ENCODE assay signal across 8 cellular contexts in genomic region chr18:48922203-48922800, GRCh38. TPM values are rescaled to one million over a fixed set of nuclear protein-coding genes. Genes with fewer than 3 reads are reported as not detected.
DNase-seq lines count a peak whose midpoint lies in the region; ATAC-seq and TF ChIP-seq lines count a peak whose summit lies in the region.

No MANE protein-coding gene starts in this region.

- no peak overlapping the region for H2BK12ac ChIP-seq in neuronal stem cell (ENCODE audit: low read length)

- H3K4me1 ChIP-seq in BLaER1 = peaks cover 64% of the 10 kb centered on the region
- H3K4me1 ChIP-seq in SJCRH30 = peaks cover 11% of the 10 kb centered on the region
- peaks cover 26 to 76% (median 37%) of the 10 kb centered on the region in 3 donors for H3K4me1 ChIP-seq in esophagus squamous epithelium
- peaks cover 14 to 18% of the 10 kb centered on the region in 2 donors for H3K4me1 ChIP-seq in neuronal stem cell (ENCODE audit: control insufficient read depth in 2 of 2, insufficient read depth in 1 of 2, low read depth in 1 of 2, low read length in 2 of 2)

- DNase-seq in SJCRH30 (no peak), esophagus squamous epithelium (lab: John Stamatoyannopoulos, UW) (no peak), neuronal stem cell (ENCODE audit: low spot score) (no peak), NCI-H446 treated with DMSO at 0.1 percent for 48 hours (lab: John Stamatoyannopoulos, UW) (no peak), globus pallidus (ENCODE audit: low spot score) (no peak), AG08396 (ENCODE audit: low spot score) (no peak)

- H3K4ac ChIP-seq in neuronal stem cell (ENCODE audit: low read length) = peak overlapping the region; percentile 5

- no peak overlapping the region for H4K8ac ChIP-seq in neuronal stem cell (ENCODE audit: low read depth, low read length)

- H3K27ac ChIP-seq in BLaER1 = peak overlapping the region; percentile 56
- H3K27ac ChIP-seq in SJCRH30 = peak overlapping the region; percentile 61
- peak overlapping the region in 3 of 4 donors; percentile 57 to 81 (median 75) for H3K27ac ChIP-seq in esophagus squamous epithelium
- no peak overlapping the region for H3K27ac ChIP-seq in neuronal stem cell (replicated peaks; ENCODE audit: low read length)

- ATAC-seq in HG03354 (IDR thresholded peaks at IDR 0.05; ENCODE audit: poor library complexity, severe bottlenecking, unreplicated experiment) = no peak

- H3K14ac ChIP-seq in neuronal stem cell (ENCODE audit: low read length) = peak overlapping the region; percentile 73

- H2AFZ ChIP-seq in neuronal stem cell (ENCODE audit: low read length) = no peak overlapping the region

- H2AK5ac ChIP-seq in neuronal stem cell (ENCODE audit: low read depth, low read length) = peak overlapping the region; percentile 11

- intact Hi-C loops in esophagus squamous epithelium (cut with DNase I) = no loop called here

- H3K4me2 ChIP-seq in BLaER1 (peak overlapping the region; percentile 87), neuronal stem cell (ENCODE audit: insufficient read depth, low read length, poor library complexity, severe bottlenecking) (no peak overlapping the region)

- TF ChIP-seq POLR2A in esophagus squamous epithelium (IDR thresholded peaks at IDR 0.05) = no peak

- H2BK120ac ChIP-seq in neuronal stem cell (ENCODE audit: low read depth, low read length) = no peak overlapping the region

- H3K4me3 ChIP-seq in BLaER1 (no peak overlapping the region), SJCRH30 (peak overlapping the region; percentile 48), esophagus squamous epithelium (peak overlapping the region in 3 of 4 donors; percentile 34 to 46 (median 37)), neuronal stem cell (ENCODE audit: low read length in 2 of 2) (no peak overlapping the region)

- H3K9me3 ChIP-seq in BLaER1 = no peaks in the 10 kb centered on the region
- no peaks in the 10 kb centered on the region for H3K9me3 ChIP-seq in SJCRH30 (replicated peaks)
- no peaks in the 10 kb centered on the region for H3K9me3 ChIP-seq in esophagus squamous epithelium
- no peaks in the 10 kb centered on the region for H3K9me3 ChIP-seq in neuronal stem cell (replicated peaks in 1 of 2; ENCODE audit: control insufficient read depth in 2 of 2, insufficient read depth in 1 of 2, low read depth in 1 of 2, low read length in 2 of 2)

- H4K20me1 ChIP-seq in BLaER1 = peaks cover 89% of the 10 kb centered on the region

- peaks cover 38% of the 10 kb centered on the region for H3K36me3 ChIP-seq in BLaER1
- no peaks in the 10 kb centered on the region for H3K36me3 ChIP-seq in SJCRH30
- peaks cover 0 to 29% (median 0%) of the 10 kb centered on the region in 3 donors for H3K36me3 ChIP-seq in esophagus squamous epithelium
- peaks cover 0 to 11% of the 10 kb centered on the region in 2 donors for H3K36me3 ChIP-seq in neuronal stem cell (replicated peaks in 1 of 2; ENCODE audit: control insufficient read depth in 2 of 2, insufficient read depth in 2 of 2, low read length in 2 of 2)

- H3K27me3 ChIP-seq in BLaER1 (no peaks in the 10 kb centered on the region), SJCRH30 (no peaks in the 10 kb centered on the region), esophagus squamous epithelium (no peaks in the 10 kb centered on the region), neuronal stem cell (ENCODE audit: control insufficient read depth in 3 of 3, insufficient read depth in 3 of 3, low read depth in 1 of 3, low read length in 3 of 3) (no peaks in the 10 kb centered on the region)

- H3K23ac ChIP-seq in neuronal stem cell (ENCODE audit: low read depth, low read length, poor library complexity) = no peak overlapping the region

- H3K79me1 ChIP-seq in neuronal stem cell (ENCODE audit: low read depth, low read length) = no peaks in the 10 kb centered on the region

- no peak overlapping the region for H2BK15ac ChIP-seq in neuronal stem cell (ENCODE audit: low read length)

- no peak overlapping the region for H4K91ac ChIP-seq in neuronal stem cell (ENCODE audit: low read depth, low read length, poor library complexity)

- H3K9ac ChIP-seq in BLaER1 (no peak overlapping the region), neuronal stem cell (ENCODE audit: low read depth, low read length, poor library complexity) (no peak overlapping the region)

- peak overlapping the region; percentile 11 for H3K18ac ChIP-seq in neuronal stem cell (ENCODE audit: low read length)

- TF ChIP-seq CTCF in esophagus squamous epithelium (IDR thresholded peaks at IDR 0.05) = no peak

- WGBS in esophagus squamous epithelium, 2 donors = 18 to 22% methylated on average over 5 of the region's 7 CpGs
- no CpG with 5 or more reads among the region's 7 CpGs for WGBS in neuronal stem cell (ENCODE audit: extremely low coverage in 2 of 2, insufficient read length in 2 of 2, insufficient replicate concordance in 1 of 2), 2 donors

- peak overlapping the region; percentile 25 for H2BK5ac ChIP-seq in neuronal stem cell (ENCODE audit: low read length)

RNA-seq across cellular contexts. Expression of gene SMAD7, which starts 28.5 kb away (rescaled TPM):
- 3.0 and 3.2 TPM in 2 replicates for total RNA-seq in SJCRH30 (2014; rRNA removed; shearing (Covaris generic))
- 10 to 100 TPM in 2 of 4 donors, 1 to 10 TPM in 2; 4.2 to 26.5 (median 9.0) TPM for total RNA-seq in esophagus squamous epithelium
- 0.57 TPM for polyA plus RNA-seq in neuronal stem cell (2013, experiment 1 of 2)
- polyA plus RNA-seq in neuronal stem cell (2013, experiment 2 of 2) = 0.79 TPM

Comparison
In these comparisons a context has a peak if more than half of its experiments do, and no peak if none do; other contexts are left out.
1. H3K4me3 ChIP-seq: peak in SJCRH30 (single experiment) and esophagus squamous epithelium (3 of 4); none in BLaER1 (single experiment) and neuronal stem cell (0 of 2).